9 cellular contexts compared by ENCODE assay signal in genomic region chr14:21099596-21099985, GRCh38. TPM values are rescaled to one million over a fixed set of nuclear protein-coding genes. Genes with fewer than 3 reads are reported as not detected.
A peak's percentile ranks its signal among the peaks of the same experiment; 100 is the strongest.
DNase-seq lines count a peak whose midpoint lies in the region; ATAC-seq, FAIRE-seq and TF ChIP-seq lines count a peak whose summit lies in the region.
"Had no signal": no experiment of that assay in that cellular context is flagged by ENCODE, and none has a peak within 500 bp of the region (broad histone marks: within the 10 kb centered on the region; RNA-seq: fewer than 3 reads in every experiment).

No MANE protein-coding gene starts in this region.

- no peaks in the 10 kb centered on the region for H3K36me3 ChIP-seq in SK-N-MC (ENCODE audit: insufficient read depth, low read length)
- no peaks in the 10 kb centered on the region for H3K36me3 ChIP-seq in gastroesophageal sphincter
- H3K36me3 ChIP-seq in small intestine (ENCODE audit: control insufficient read depth in 2 of 2, insufficient read depth in 2 of 2, low read length in 2 of 2) = no peaks in the 10 kb centered on the region
- H3K36me3 ChIP-seq in SJCRH30 = no peaks in the 10 kb centered on the region

- H2BK120ac ChIP-seq in H9 (ENCODE audit: low read depth, low read length, poor library complexity, severe bottlenecking) = no peak overlapping the region

- peak overlapping the region; percentile 79 for H3K4me3 Mint-ChIP-seq in H9

- H3K36me3 Mint-ChIP-seq in H9 (ENCODE audit: insufficient read depth in 1 of 3, low read depth in 3 of 3) = 0 out of 7 replicates have a peak, but pooled peaks cover 0 to 3% (median 0%) of the 10 kb centered on the region in 3 experiments

- H3K23me2 ChIP-seq in H9 (ENCODE audit: insufficient read length, low read depth, low read length, poor library complexity, severe bottlenecking) = peaks cover 25% of the 10 kb centered on the region

- peaks cover 12% of the 10 kb centered on the region; the same call in 1 of the 2 replicates for H3K79me2 ChIP-seq in H9 (ENCODE audit: insufficient read depth, low read length)

- DNase-seq in H9 (no peak), SK-N-MC (ENCODE audit: low read depth, low spot score) (no peak), small intestine (peak; percentile 71), SJCRH30 (no peak), LoVo (ENCODE audit: low spot score) (no peak)
- DNase-seq in stimulated activated CD4-positive, alpha-beta T cell treated with anti-CD3 and anti-CD28 coated beads, Interleukin-4, amount 100 ng/mL, for 24 hours = no peak
- DNase-seq: central memory CD4-positive, alpha-beta T cell had no signal

- TF ChIP-seq EP300 in gastroesophageal sphincter (IDR thresholded peaks at IDR 0.05) = no peak

- no peak overlapping the region for H2AK5ac ChIP-seq in H9 (ENCODE audit: insufficient read length, low read length)

- TF ChIP-seq CTCF in H9 (conservative IDR thresholded peaks at IDR 0.05) (no peak), gastroesophageal sphincter (IDR thresholded peaks at IDR 0.05) (no peak)

- H3K14ac ChIP-seq in H9 (ENCODE audit: insufficient read depth, low read length) = no peak overlapping the region

- H2BK20ac ChIP-seq in H9 (ENCODE audit: low read depth, low read length, poor library complexity, severe bottlenecking) = no peak overlapping the region

- H3K9me3 Mint-ChIP-seq in H9 = no peaks in the 10 kb centered on the region; a peak in 1 of 5 replicates

- H4K91ac ChIP-seq in H9 (ENCODE audit: insufficient read length, low read depth, low read length) = no peak overlapping the region

- TF ChIP-seq POLR2A in gastroesophageal sphincter (IDR thresholded peaks at IDR 0.05) = no peak

- H3K9ac ChIP-seq in H9 (ENCODE audit: extremely low read depth, insufficient read length, low read length) (no peak overlapping the region), SK-N-MC (ENCODE audit: insufficient read length) (peak overlapping the region; percentile 68)

- peaks cover 4% of the 10 kb centered on the region for H3K79me1 ChIP-seq in H9 (ENCODE audit: insufficient read depth, low read depth, low read length, poor library complexity, severe bottlenecking)

- no peak overlapping the region for H3K27ac ChIP-seq in H9 (ENCODE audit: insufficient read length, low read depth, low read length)
- H3K27ac ChIP-seq in SK-N-MC = no peak overlapping the region
- peak overlapping the region; percentile 89 to 99 (median 98) for H3K27ac ChIP-seq in gastroesophageal sphincter
- peak overlapping the region; percentile 85 to 96 for H3K27ac ChIP-seq in small intestine (ENCODE audit: low read depth in 1 of 2, low read length in 1 of 2)
- H3K27ac ChIP-seq in SJCRH30 = no peak overlapping the region
- H3K27ac ChIP-seq: HL-60 had no signal

- no peak overlapping the region for H2AFZ ChIP-seq in H9 (ENCODE audit: low read length)

- H3K27me3 Mint-ChIP-seq in H9 (ENCODE audit: low read depth) = no peaks in the 10 kb centered on the region

- ATAC-seq in gastroesophageal sphincter = no peak

- H3K4ac ChIP-seq in H9 (ENCODE audit: low read depth, low read length) = no peak overlapping the region

- H2BK12ac ChIP-seq in H9 (ENCODE audit: insufficient read length, low read depth, low read length) = no peak overlapping the region

- H3K9me3 ChIP-seq in H9 (ENCODE audit: control insufficient read depth, low read depth, low read length) (no peaks in the 10 kb centered on the region), SK-N-MC (ENCODE audit: low read depth, low read length) (no peaks in the 10 kb centered on the region), gastroesophageal sphincter (no peaks in the 10 kb centered on the region), small intestine (ENCODE audit: control insufficient read depth, low read depth) (no peaks in the 10 kb centered on the region), SJCRH30 (replicated peaks) (no peaks in the 10 kb centered on the region)

- no peak overlapping the region for H3T11ph ChIP-seq in H9 (ENCODE audit: low read length)

- H3K4me2 ChIP-seq in H9 (ENCODE audit: insufficient read depth, insufficient read length, low read length) = peak overlapping the region; percentile 69

- peaks cover 22% of the 10 kb centered on the region for H3K4me1 ChIP-seq in H9 (ENCODE audit: insufficient read depth, low read length)
- peaks cover 7 to 73% (median 14%) of the 10 kb centered on the region in 3 donors for H3K4me1 ChIP-seq in gastroesophageal sphincter
- H3K4me1 ChIP-seq in small intestine (ENCODE audit: control insufficient read depth in 2 of 2, insufficient read depth in 1 of 2, low read depth in 1 of 2, low read length in 1 of 2) = no peaks in the 10 kb centered on the region
- peaks cover 14% of the 10 kb centered on the region for H3K4me1 ChIP-seq in SJCRH30

- H3K56ac ChIP-seq in H9 (ENCODE audit: insufficient read length, low read depth, low read length) = no peak overlapping the region

- no CpG with 5 or more reads among the region's 5 CpGs for WGBS in H9 (ENCODE audit: extremely low coverage, insufficient read length, low lambda C conversion rate)
- WGBS in gastroesophageal sphincter (ENCODE audit: low coverage in 1 of 2), 2 donors = 34 to 43% methylated on average over 3 to 4 of the region's 5 CpGs
- WGBS in small intestine, 3 donors = 15 to 53% (median 38%) methylated on average over 5 of the region's 5 CpGs

- H3K27ac Mint-ChIP-seq in H9 = peak overlapping the region; percentile 44 to 81 (median 73); a peak in 6 of 7 replicates

- H2BK15ac ChIP-seq in H9 (ENCODE audit: low read depth, low read length) = no peak overlapping the region

- H3K18ac ChIP-seq in H9 (ENCODE audit: insufficient read length, low read depth, low read length) = no peak overlapping the region

- no peak overlapping the region for H3K23ac ChIP-seq in H9 (ENCODE audit: insufficient read length, low read depth, low read length)

- H3K4me3 ChIP-seq in SK-N-MC (peak overlapping the region; percentile 76), gastroesophageal sphincter (peak overlapping the region in 1 of 2 donors; percentile 81), small intestine (ENCODE audit: low read depth in 1 of 2, low read length in 2 of 2) (peak overlapping the region in 1 of 2 donors; percentile 84), SJCRH30 (no peak overlapping the region)

- no peak overlapping the region for H4K5ac ChIP-seq in H9 (ENCODE audit: insufficient read length, low read depth, low read length)

- H2BK5ac ChIP-seq in H9 (ENCODE audit: insufficient read length, low read length) = no peak overlapping the region

- peaks cover 3% of the 10 kb centered on the region for H4K20me1 ChIP-seq in H9 (ENCODE audit: control insufficient read depth, insufficient read depth, insufficient read length)

- FAIRE-seq in small intestine (lab: Jason Lieb, UNC) = no peak

- peaks cover 70 to 72% of the 10 kb centered on the region in 2 experiments for H3K4me1 Mint-ChIP-seq in H9

- H3K27me3 ChIP-seq in H9 (ENCODE audit: insufficient read depth, low read length) (no peaks in the 10 kb centered on the region), gastroesophageal sphincter (no peaks in the 10 kb centered on the region), small intestine (ENCODE audit: control insufficient read depth in 2 of 2, insufficient read depth in 2 of 2, low read length in 2 of 2) (no peaks in the 10 kb centered on the region), SJCRH30 (no peaks in the 10 kb centered on the region)

- no peak overlapping the region for H4K8ac ChIP-seq in H9 (replicated peaks; ENCODE audit: insufficient read length, low read depth, low read length)

RNA-seq across cellular contexts. Expression of gene ZNF219, which starts 1.1 kb away (rescaled TPM):
- total RNA-seq in H9 (2021) = 84.5 and 87.6 TPM in 2 replicates
- total RNA-seq in gastroesophageal sphincter = 100 to 1,000 TPM in 1 of 4 donors, 10 to 100 TPM in 3; 42.5 to 112 (median 77.4) TPM
- polyA plus RNA-seq in small intestine = 10 to 100 TPM; 56.0 to 69.8 (median 63.2) TPM
- total RNA-seq in SJCRH30 (2014; rRNA removed; shearing (Covaris generic)) = 2.6 and 5.9 TPM in 2 replicates

RNA-seq across cellular contexts. Expression of gene TMEM253, which starts 1.3 kb away (rescaled TPM):
- 1.9 and 2.2 TPM in 2 replicates for total RNA-seq in H9 (2021)
- total RNA-seq in gastroesophageal sphincter = under 1 TPM in 1 of 4 donors, not detected in 3; 0.94 TPM
- 100 to 1,000 TPM in 2 of 3 donors, 10 to 100 TPM in 1; 57.9 to 245 (median 133) TPM for polyA plus RNA-seq in small intestine
- not detected in 2 replicates for total RNA-seq in SJCRH30 (2014; rRNA removed; shearing (Covaris generic))

RNA-seq across cellular contexts. Expression of gene ARHGEF40, which starts 29.5 kb away (rescaled TPM):
- total RNA-seq in H9 (2021) = 71.1 and 71.4 TPM in 2 replicates
- total RNA-seq in gastroesophageal sphincter = 10 to 100 TPM; 18.6 to 37.6 (median 26.8) TPM
- polyA plus RNA-seq in small intestine = 10 to 100 TPM in 1 of 3 donors, 1 to 10 TPM in 2; 2.2 to 10.8 (median 3.5) TPM
- total RNA-seq in SJCRH30 (2014; rRNA removed; shearing (Covaris generic)) = 28.3 and 29.3 TPM in 2 replicates

RNA-seq across cellular contexts. Expression of gene RNASE8, which starts 42.0 kb away (rescaled TPM):
- not detected in 2 replicates for total RNA-seq in H9 (2021)
- not detected for total RNA-seq in gastroesophageal sphincter
- polyA plus RNA-seq in small intestine = not detected
- not detected in 2 replicates for total RNA-seq in SJCRH30 (2014; rRNA removed; shearing (Covaris generic))

RNA-seq across cellular contexts. Expression of gene OR5AU1, which starts 56.3 kb away (rescaled TPM):
- not detected in 2 replicates for total RNA-seq in H9 (2021)
- not detected for total RNA-seq in gastroesophageal sphincter
- not detected for polyA plus RNA-seq in small intestine
- total RNA-seq in SJCRH30 (2014; rRNA removed; shearing (Covaris generic)) = 0.03 TPM in 1 of 2 replicates, not detected in the other

Comparison
In these comparisons a context has a peak if more than half of its experiments do, and no peak if none do; other contexts are left out.
1. H3K27ac ChIP-seq: peak in gastroesophageal sphincter (4 of 4) and small intestine (2 of 2); none in H9 (single experiment), SK-N-MC (single experiment) and SJCRH30 (single experiment).